Comparison of ENCODE assay signal across 10 cellular contexts in the genomic region with DNA sequence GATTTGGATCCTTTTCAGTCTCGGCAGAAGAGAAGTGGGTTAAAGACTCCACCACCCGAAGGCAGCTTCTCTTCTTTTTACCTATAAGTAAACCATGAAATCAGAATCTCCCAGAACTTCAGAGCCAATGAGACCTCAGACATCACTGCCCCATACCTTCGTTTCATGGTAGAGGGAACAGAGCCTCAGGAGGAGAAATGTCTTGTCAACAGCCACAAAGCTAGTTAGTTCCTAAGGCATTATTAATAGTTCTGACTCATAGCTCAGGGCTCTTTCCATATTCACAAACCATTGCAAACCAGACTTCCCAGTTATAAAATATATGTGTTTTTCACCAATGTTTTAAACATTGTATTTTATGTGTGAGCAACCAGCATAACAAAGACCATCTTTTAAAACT.
DNase-seq lines count a peak whose midpoint lies in the region; ATAC-seq, FAIRE-seq and TF ChIP-seq lines count a peak whose summit lies in the region.
"Had no signal": no experiment of that assay in that cellular context is flagged by ENCODE, and none has a peak within 500 bp of the region (broad histone marks: within the 10 kb centered on the region; RNA-seq: fewer than 3 reads in every experiment).

No MANE protein-coding gene starts in this region.

- WGBS in spleen, 5 donors = 65 to 71% (median 69%) methylated on average over 3 of the region's 3 CpGs

- FAIRE-seq in GM19239 (lab: Jason Lieb, UNC) = peak; percentile 37
- no peak for FAIRE-seq in RCC 7860 (lab: Jason Lieb, UNC)
- FAIRE-seq: K562 had no signal

- DNase-seq in GM19239 (ENCODE audit: insufficient read length, low spot score) = no peak
- peak; percentile 23 for DNase-seq in RCC 7860 (ENCODE audit: low spot score)
- DNase-seq in fibroblast of gingiva (ENCODE audit: low read depth) = peak; percentile 64
- no peak for DNase-seq in spleen
- no peak for DNase-seq in activated CD8-positive, alpha-beta memory T cell treated with anti-CD3 and anti-CD28 coated beads, Interleukin-2, amount 50 U/mL, for 48 hours
- DNase-seq: colonic mucosa; stimulated activated naive CD4-positive, alpha-beta T cell had no signal

- peak overlapping the region in 5 of 8 donors; percentile 16 to 39 (median 30) for H3K27ac ChIP-seq in spleen
- H3K27ac ChIP-seq: colonic mucosa had no signal

- peaks cover 12 to 75% (median 57%) of the 10 kb centered on the region in 6 donors for H3K4me1 ChIP-seq in spleen
- H3K4me1 ChIP-seq: colonic mucosa had no signal

- H3K27me3 ChIP-seq in spleen (replicated peaks in 1 of 7) = no peaks in the 10 kb centered on the region
- H3K27me3 ChIP-seq: colonic mucosa had no signal

- no peak overlapping the region for H3K4me3 ChIP-seq in spleen
- H3K4me3 ChIP-seq: colonic mucosa, K562 had no signal

- no peaks in the 10 kb centered on the region for H3K36me3 ChIP-seq in spleen
- H3K36me3 ChIP-seq: colonic mucosa had no signal

- TF ChIP-seq CTCF in spleen (IDR thresholded peaks at IDR 0.05 in 8 of 11, conservative IDR thresholded peaks at IDR 0.05 in 3 of 11) = no peak

- no peak for TF ChIP-seq POLR2A in spleen (IDR thresholded peaks at IDR 0.05)

- ATAC-seq in GM21367 (IDR thresholded peaks at IDR 0.05; ENCODE audit: unreplicated experiment) (no peak), GM19463 (IDR thresholded peaks at IDR 0.05; ENCODE audit: unreplicated experiment) (no peak)
- ATAC-seq: K562 had no signal

- no peaks in the 10 kb centered on the region for H3K9me3 ChIP-seq in spleen
- H3K9me3 ChIP-seq: colonic mucosa had no signal

- intact Hi-C loops in spleen (cut with DNase I; ENCODE audit: low total_unique reads) = no loop called here

Comparison
In these comparisons a context has a peak if more than half of its experiments do, and no peak if none do; other contexts are left out.
1. DNase-seq: peak in RCC 7860 (single experiment) and fibroblast of gingiva (single experiment); none in GM19239 (single experiment), spleen (single experiment) and activated CD8-positive, alpha-beta memory T cell treated with anti-CD3 and anti-CD28 coated beads, Interleukin-2, amount 50 U/mL, for 48 hours (single experiment).